8 cellular contexts compared by ENCODE assay signal in genomic region chr3:183447206-183448001, GRCh38. TPM values are rescaled to one million over a fixed set of nuclear protein-coding genes. Genes with fewer than 3 reads are reported as not detected.
A peak's percentile ranks its signal among the peaks of the same experiment; 100 is the strongest.
DNase-seq lines count a peak whose midpoint lies in the region; ATAC-seq and TF ChIP-seq lines count a peak whose summit lies in the region.

No MANE protein-coding gene starts in this region.

- peaks cover 9% of the 10 kb centered on the region; the same call in 1 of the 2 replicates for H3F3A ChIP-seq in SU-DHL-6 (ENCODE audit: insufficient read depth)

- H2AFZ ChIP-seq in SU-DHL-6 (ENCODE audit: low read depth, low read length, severe bottlenecking): peak overlapping the region; percentile 93
- H2AFZ ChIP-seq in parathyroid adenoma: peak overlapping the region; percentile 99

- H3K9ac ChIP-seq in SU-DHL-6 (ENCODE audit: low read length): peak overlapping the region; percentile 64
- peak overlapping the region; percentile 3 for H3K9ac ChIP-seq in parathyroid adenoma

- H3K4me2 ChIP-seq in SU-DHL-6 (ENCODE audit: low read depth, low read length, poor library complexity, severe bottlenecking) (peak overlapping the region; percentile 75), parathyroid adenoma (ENCODE audit: low read length) (peak overlapping the region; percentile 89)

- peak; percentile 91 for DNase-seq in ELR (ENCODE audit: low read depth)
- peak; percentile 80 for DNase-seq in HFFc6
- peak; percentile 96 to 100 (median 99) for DNase-seq in NCI-H1417 (lab: John Stamatoyannopoulos, UW)
- peak; percentile 83 for DNase-seq in activated naive CD8-positive, alpha-beta T cell treated with anti-CD3 and anti-CD28 coated beads, Interleukin-2, amount 50 U/mL, for 24 hours
- peak; percentile 89 to 94 (median 91) for DNase-seq in heart left ventricle
- peak; percentile 64 to 77 for DNase-seq in tibial nerve (ENCODE audit: low spot score in 2 of 2)

- H3K4me1 ChIP-seq in heart left ventricle: peaks cover 4 to 30% (median 19%) of the 10 kb centered on the region in 12 donors
- peaks cover 5% of the 10 kb centered on the region for H3K4me1 ChIP-seq in parathyroid adenoma
- peaks cover 0 to 28% (median 4%) of the 10 kb centered on the region in 4 donors for H3K4me1 ChIP-seq in tibial nerve

- no peak overlapping the region for H3K27ac ChIP-seq in SU-DHL-6 (ENCODE audit: low read depth, low read length)
- H3K27ac ChIP-seq in heart left ventricle: peak overlapping the region; percentile 70 to 91 (median 82)
- H3K27ac ChIP-seq in parathyroid adenoma: peak overlapping the region; percentile 84
- peak overlapping the region; percentile 53 to 90 (median 84) for H3K27ac ChIP-seq in tibial nerve

- peak in 1 of 2 donors; percentile 75 for TF ChIP-seq POLR2A in heart left ventricle (IDR thresholded peaks at IDR 0.05)
- peak; percentile 9 to 45 for TF ChIP-seq POLR2A in tibial nerve (IDR thresholded peaks at IDR 0.05)

- H3K4me1 Mint-ChIP-seq in HFFc6 (ENCODE audit: low read depth): peaks cover 30% of the 10 kb centered on the region
- H3K4me1 Mint-ChIP-seq in activated naive CD8-positive, alpha-beta T cell treated with anti-CD3 and anti-CD28 coated beads, Interleukin-2, amount 50 U/mL, for 24 hours: peaks cover 17% of the 10 kb centered on the region

- H3K79me2 ChIP-seq in SU-DHL-6 (ENCODE audit: insufficient read depth, low read length) (no peaks in the 10 kb centered on the region), parathyroid adenoma (no peaks in the 10 kb centered on the region)

- peak overlapping the region; percentile 88 for H3K27ac Mint-ChIP-seq in HFFc6
- peak overlapping the region; percentile 83 for H3K27ac Mint-ChIP-seq in activated naive CD8-positive, alpha-beta T cell treated with anti-CD3 and anti-CD28 coated beads, Interleukin-2, amount 50 U/mL, for 24 hours

- H3K9me2 ChIP-seq in SU-DHL-6 (replicated peaks; ENCODE audit: insufficient read depth, low read length): no peaks in the 10 kb centered on the region

- H3K27me3 Mint-ChIP-seq in HFFc6 (ENCODE audit: insufficient read depth): peaks cover 8% of the 10 kb centered on the region
- H3K27me3 Mint-ChIP-seq in activated naive CD8-positive, alpha-beta T cell treated with anti-CD3 and anti-CD28 coated beads, Interleukin-2, amount 50 U/mL, for 24 hours: no peaks in the 10 kb centered on the region

- H3K9me3 ChIP-seq in SU-DHL-6 (ENCODE audit: insufficient read depth, low read length) (peaks cover 18% of the 10 kb centered on the region; the same call in 1 of the 2 replicates), heart left ventricle (peaks cover 0 to 24% (median 8%) of the 10 kb centered on the region in 12 donors), parathyroid adenoma (ENCODE audit: control insufficient read depth, low read length) (no peaks in the 10 kb centered on the region), tibial nerve (peaks cover 0 to 15% (median 3%) of the 10 kb centered on the region in 4 donors)

- 0 to 1% (median 1%) methylated on average over 36 to 54 of the region's 54 CpGs for WGBS in heart left ventricle, 4 donors
- WGBS in tibial nerve, 2 donors: 1 to 2% methylated on average over 27 to 45 of the region's 54 CpGs

- no peaks in the 10 kb centered on the region for H4K20me1 ChIP-seq in SU-DHL-6 (ENCODE audit: low read depth, low read length)

- no peaks in the 10 kb centered on the region for H3K27me3 ChIP-seq in SU-DHL-6 (ENCODE audit: low read length)
- H3K27me3 ChIP-seq in heart left ventricle: no peaks in the 10 kb centered on the region
- H3K27me3 ChIP-seq in parathyroid adenoma (ENCODE audit: control insufficient read depth, insufficient read depth, low read length): no peaks in the 10 kb centered on the region
- no peaks in the 10 kb centered on the region for H3K27me3 ChIP-seq in tibial nerve

- H3K36me3 Mint-ChIP-seq in HFFc6 (ENCODE audit: low read depth): peaks cover 15% of the 10 kb centered on the region
- peaks cover 9% of the 10 kb centered on the region for H3K36me3 Mint-ChIP-seq in activated naive CD8-positive, alpha-beta T cell treated with anti-CD3 and anti-CD28 coated beads, Interleukin-2, amount 50 U/mL, for 24 hours (ENCODE audit: low read depth)

- H3K9me3 Mint-ChIP-seq in HFFc6: peaks cover 22% of the 10 kb centered on the region
- H3K9me3 Mint-ChIP-seq in activated naive CD8-positive, alpha-beta T cell treated with anti-CD3 and anti-CD28 coated beads, Interleukin-2, amount 50 U/mL, for 24 hours: peaks cover 16% of the 10 kb centered on the region

- H3K4me3 ChIP-seq in SU-DHL-6 (ENCODE audit: insufficient read depth, low read length, poor library complexity, severe bottlenecking): peak overlapping the region; percentile 76
- H3K4me3 ChIP-seq in heart left ventricle: peak overlapping the region; percentile 61 to 88 (median 78)
- peak overlapping the region; percentile 96 for H3K4me3 ChIP-seq in parathyroid adenoma (ENCODE audit: low read depth, low read length)
- peak overlapping the region; percentile 52 to 80 (median 72) for H3K4me3 ChIP-seq in tibial nerve

- intact Hi-C loops in heart left ventricle (cut with DNase I): no loop called here

- TF ChIP-seq EP300 in tibial nerve (IDR thresholded peaks at IDR 0.05): peak in 1 of 2 donors; percentile 84

- peak; percentile 95 for ATAC-seq in activated naive CD8-positive, alpha-beta T cell treated with anti-CD3 and anti-CD28 coated beads, Interleukin-2, amount 50 U/mL, for 24 hours
- peak; percentile 82 to 92 (median 91) for ATAC-seq in heart left ventricle

- H3K4me3 Mint-ChIP-seq in HFFc6: peak overlapping the region; percentile 92
- H3K4me3 Mint-ChIP-seq in activated naive CD8-positive, alpha-beta T cell treated with anti-CD3 and anti-CD28 coated beads, Interleukin-2, amount 50 U/mL, for 24 hours: peak overlapping the region; percentile 97

- no peaks in the 10 kb centered on the region; the same call in 1 of the 2 replicates for H3K36me3 ChIP-seq in SU-DHL-6 (ENCODE audit: low read length)
- peaks cover 0 to 9% (median 2%) of the 10 kb centered on the region in 9 donors for H3K36me3 ChIP-seq in heart left ventricle
- H3K36me3 ChIP-seq in parathyroid adenoma (ENCODE audit: control insufficient read depth, insufficient read depth, low read length): no peaks in the 10 kb centered on the region
- peaks cover 0 to 6% (median 0%) of the 10 kb centered on the region in 3 donors for H3K36me3 ChIP-seq in tibial nerve

- TF ChIP-seq CTCF in HFFc6 (IDR thresholded peaks at IDR 0.05) (no peak), SU-DHL-6 (IDR thresholded peaks at IDR 0.05; ENCODE audit: insufficient read depth, low read length, poor library complexity, severe bottlenecking) (no peak), heart left ventricle (IDR thresholded peaks at IDR 0.05) (peak in 1 of 12 donors; percentile 25), parathyroid adenoma (IDR thresholded peaks at IDR 0.05) (no peak), tibial nerve (IDR thresholded peaks at IDR 0.05) (peak in 1 of 5 experiments; percentile 13)

RNA-seq across cellular contexts. Expression of gene MCF2L2, which starts 19.0 kb away (rescaled TPM):
- under 1 TPM in 1 of 6 experiments, not detected in 5; 0.14 TPM for total RNA-seq in HFFc6 (2021; fragmentation: NEBNext Ultra II Directional; extraction: Animal tissue kit (Norgen Biotek cat#: 25700))
- total RNA-seq in heart left ventricle (1 to 10 TPM in 1 of 9 donors, under 1 TPM in 7, not detected in 1; 0.12 to 1.4 (median 0.23) TPM), tibial nerve (10 to 100 TPM in 1 of 4 donors, 1 to 10 TPM in 2, under 1 TPM in 1; 0.90 to 24.9 (median 1.8) TPM)
- under 1 TPM; 0.12 to 0.46 TPM for polyA plus RNA-seq in heart left ventricle
